Comparison of ENCODE assay signal across 1 cellular context in genomic region chr2:171139860-171140259, GRCh38.
A peak's percentile ranks its signal among the peaks of the same experiment; 100 is the strongest.
TF ChIP-seq lines count a peak whose summit lies in the region.

No MANE protein-coding gene starts in this region.

TF ChIP-seq in K562, 482 proteins besides CTCF, POLR2A, EP300 and RAD21 (continues in another document):
- TF ChIP-seq IFI16 (CRISPR knock-in tag; IDR thresholded peaks at IDR 0.05) (no peak), MYC (IDR thresholded peaks at IDR 0.05; ENCODE audit: low read depth, low read length) (no peak), MYC (CRISPR knock-in tag; IDR thresholded peaks at IDR 0.05; ENCODE audit: borderline replicate concordance, low read depth) (no peak), ZNF174 (CRISPR knock-in tag; IDR thresholded peaks at IDR 0.05) (no peak), ATF7 (IDR thresholded peaks at IDR 0.05) (peak; percentile 17; the same call in 1 of the 2 replicates), SAP30 (IDR thresholded peaks at IDR 0.05; ENCODE audit: borderline replicate concordance, insufficient read depth, low read depth, low read length, poor library complexity, severe bottlenecking) (no peak), NCOA4 (IDR thresholded peaks at IDR 0.05; ENCODE audit: partially characterized antibody) (no peak), GTF2A2 (tag; IDR thresholded peaks at IDR 0.05) (no peak), SMARCE1 (IDR thresholded peaks at IDR 0.05) (peak; percentile 32; the same call in 1 of the 2 replicates), SUPT5H (IDR thresholded peaks at IDR 0.05) (no peak), ZEB2 (IDR thresholded peaks at IDR 0.05) (peak; percentile 57; the same call in 1 of the 2 replicates), BDP1 (IDR thresholded peaks at IDR 0.05; ENCODE audit: insufficient read depth, insufficient read length) (no peak), TEAD1 (CRISPR knock-in tag; IDR thresholded peaks at IDR 0.05) (no peak), ZNF778 (CRISPR knock-in tag; IDR thresholded peaks at IDR 0.05) (no peak), RFX5 (IDR thresholded peaks at IDR 0.05; ENCODE audit: low read depth, low read length) (no peak), ZBTB7A (IDR thresholded peaks at IDR 0.05; ENCODE audit: borderline replicate concordance, control insufficient read depth, low read depth, low read length) (no peak), SP2 (IDR thresholded peaks at IDR 0.05; ENCODE audit: extremely low read depth, low read depth, low read length, poor library complexity, severe bottlenecking) (no peak), CAMTA2 (CRISPR knock-in tag; conservative IDR thresholded peaks at IDR 0.05) (no peak), GTF2E2 (tag; IDR thresholded peaks at IDR 0.05) (no peak), ZNF24 (IDR thresholded peaks at IDR 0.05) (no peak), TBP (optimal IDR thresholded peaks at IDR 0.05; ENCODE audit: low read depth, low read length) (no peak), ZNF384 (IDR thresholded peaks at IDR 0.05; ENCODE audit: low read depth, low read length) (no peak), ZNF224 (CRISPR knock-in tag; IDR thresholded peaks at IDR 0.05) (no peak), PKNOX1 (IDR thresholded peaks at IDR 0.05) (0 out of 2 replicates have a peak, but pooled peaks have one; percentile 5), JUND (IDR thresholded peaks at IDR 0.05; ENCODE audit: borderline replicate concordance, low read depth, low read length) (peak; percentile 34; the same call in 1 of the 2 replicates), JUND (tag; IDR thresholded peaks at IDR 0.05; ENCODE audit: borderline replicate concordance, low read depth, low read length) (peak; percentile 52; the same call in 1 of the 3 replicates), ARID2 (IDR thresholded peaks at IDR 0.05) (0 out of 2 replicates have a peak, but pooled peaks have one; percentile 21), HBP1 (CRISPR knock-in tag; IDR thresholded peaks at IDR 0.05) (no peak), TAF1 (IDR thresholded peaks at IDR 0.05; ENCODE audit: control insufficient read depth, extremely low read depth, insufficient read depth, low read length, severe bottlenecking) (peak; percentile 15), ZNF592 (IDR thresholded peaks at IDR 0.05) (0 out of 2 replicates have a peak, but pooled peaks have one; percentile 13), TEAD4 (IDR thresholded peaks at IDR 0.05; ENCODE audit: low read length) (0 out of 2 replicates have a peak, but pooled peaks have one; percentile 19), TEAD4 (CRISPR knock-in tag; IDR thresholded peaks at IDR 0.05; ENCODE audit: borderline replicate concordance) (no peak), HDAC1 (IDR thresholded peaks at IDR 0.05) (peak in 1 of 2 experiments; percentile 31; a peak in 1 of 4 replicates), MTF1 (CRISPR knock-in tag; IDR thresholded peaks at IDR 0.05; ENCODE audit: borderline replicate concordance) (no peak), SMAD4 (CRISPR knock-in tag; conservative IDR thresholded peaks at IDR 0.05) (no peak), RCOR1 (IDR thresholded peaks at IDR 0.05; ENCODE audit: borderline replicate concordance in 1 of 2, low read depth in 2 of 2, low read length in 2 of 2) (peak in 1 of 2 experiments; percentile 20; a peak in 1 of 4 replicates), ZNF586 (CRISPR knock-in tag; conservative IDR thresholded peaks at IDR 0.05) (no peak), L3MBTL2 (IDR thresholded peaks at IDR 0.05) (no peak), RBM25 (IDR thresholded peaks at IDR 0.05; ENCODE audit: low read depth, low read length, severe bottlenecking) (no peak), PCBP1 (IDR thresholded peaks at IDR 0.05; ENCODE audit: low read depth, low read length, poor library complexity, severe bottlenecking) (no peak), ZNF551 (CRISPR knock-in tag; IDR thresholded peaks at IDR 0.05) (no peak)
- TF ChIP-seq, protein P1, sequence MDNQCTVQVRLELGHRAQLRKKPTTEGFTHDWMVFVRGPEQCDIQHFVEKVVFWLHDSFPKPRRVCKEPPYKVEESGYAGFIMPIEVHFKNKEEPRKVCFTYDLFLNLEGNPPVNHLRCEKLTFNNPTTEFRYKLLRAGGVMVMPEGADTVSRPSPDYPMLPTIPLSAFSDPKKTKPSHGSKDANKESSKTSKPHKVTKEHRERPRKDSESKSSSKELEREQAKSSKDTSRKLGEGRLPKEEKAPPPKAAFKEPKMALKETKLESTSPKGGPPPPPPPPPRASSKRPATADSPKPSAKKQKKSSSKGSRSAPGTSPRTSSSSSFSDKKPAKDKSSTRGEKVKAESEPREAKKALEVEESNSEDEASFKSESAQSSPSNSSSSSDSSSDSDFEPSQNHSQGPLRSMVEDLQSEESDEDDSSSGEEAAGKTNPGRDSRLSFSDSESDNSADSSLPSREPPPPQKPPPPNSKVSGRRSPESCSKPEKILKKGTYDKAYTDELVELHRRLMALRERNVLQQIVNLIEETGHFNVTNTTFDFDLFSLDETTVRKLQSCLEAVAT (IDR thresholded peaks at IDR 0.05), result 0 out of 4 replicates have a peak, but pooled peaks of 1 of the 2 experiments have one; percentile 27
- TF ChIP-seq, protein P2, sequence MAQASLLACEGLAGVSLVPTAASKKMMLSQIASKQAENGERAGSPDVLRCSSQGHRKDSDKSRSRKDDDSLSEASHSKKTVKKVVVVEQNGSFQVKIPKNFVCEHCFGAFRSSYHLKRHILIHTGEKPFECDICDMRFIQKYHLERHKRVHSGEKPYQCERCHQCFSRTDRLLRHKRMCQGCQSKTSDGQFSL (CRISPR knock-in tag; IDR thresholded peaks at IDR 0.05), result no peak
- TF ChIP-seq, protein P2 (tag; IDR thresholded peaks at IDR 0.05), result no peak
- TF ChIP-seq, protein P3, sequence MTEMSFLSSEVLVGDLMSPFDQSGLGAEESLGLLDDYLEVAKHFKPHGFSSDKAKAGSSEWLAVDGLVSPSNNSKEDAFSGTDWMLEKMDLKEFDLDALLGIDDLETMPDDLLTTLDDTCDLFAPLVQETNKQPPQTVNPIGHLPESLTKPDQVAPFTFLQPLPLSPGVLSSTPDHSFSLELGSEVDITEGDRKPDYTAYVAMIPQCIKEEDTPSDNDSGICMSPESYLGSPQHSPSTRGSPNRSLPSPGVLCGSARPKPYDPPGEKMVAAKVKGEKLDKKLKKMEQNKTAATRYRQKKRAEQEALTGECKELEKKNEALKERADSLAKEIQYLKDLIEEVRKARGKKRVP (CRISPR knock-in tag; IDR thresholded peaks at IDR 0.05), result no peak
- TF ChIP-seq, protein P4, sequence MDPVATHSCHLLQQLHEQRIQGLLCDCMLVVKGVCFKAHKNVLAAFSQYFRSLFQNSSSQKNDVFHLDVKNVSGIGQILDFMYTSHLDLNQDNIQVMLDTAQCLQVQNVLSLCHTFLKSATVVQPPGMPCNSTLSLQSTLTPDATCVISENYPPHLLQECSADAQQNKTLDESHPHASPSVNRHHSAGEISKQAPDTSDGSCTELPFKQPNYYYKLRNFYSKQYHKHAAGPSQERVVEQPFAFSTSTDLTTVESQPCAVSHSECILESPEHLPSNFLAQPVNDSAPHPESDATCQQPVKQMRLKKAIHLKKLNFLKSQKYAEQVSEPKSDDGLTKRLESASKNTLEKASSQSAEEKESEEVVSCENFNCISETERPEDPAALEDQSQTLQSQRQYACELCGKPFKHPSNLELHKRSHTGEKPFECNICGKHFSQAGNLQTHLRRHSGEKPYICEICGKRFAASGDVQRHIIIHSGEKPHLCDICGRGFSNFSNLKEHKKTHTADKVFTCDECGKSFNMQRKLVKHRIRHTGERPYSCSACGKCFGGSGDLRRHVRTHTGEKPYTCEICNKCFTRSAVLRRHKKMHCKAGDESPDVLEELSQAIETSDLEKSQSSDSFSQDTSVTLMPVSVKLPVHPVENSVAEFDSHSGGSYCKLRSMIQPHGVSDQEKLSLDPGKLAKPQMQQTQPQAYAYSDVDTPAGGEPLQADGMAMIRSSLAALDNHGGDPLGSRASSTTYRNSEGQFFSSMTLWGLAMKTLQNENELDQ (CRISPR knock-in tag; IDR thresholded peaks at IDR 0.05; ENCODE audit: borderline replicate concordance), result no peak
- TF ChIP-seq, protein P5, sequence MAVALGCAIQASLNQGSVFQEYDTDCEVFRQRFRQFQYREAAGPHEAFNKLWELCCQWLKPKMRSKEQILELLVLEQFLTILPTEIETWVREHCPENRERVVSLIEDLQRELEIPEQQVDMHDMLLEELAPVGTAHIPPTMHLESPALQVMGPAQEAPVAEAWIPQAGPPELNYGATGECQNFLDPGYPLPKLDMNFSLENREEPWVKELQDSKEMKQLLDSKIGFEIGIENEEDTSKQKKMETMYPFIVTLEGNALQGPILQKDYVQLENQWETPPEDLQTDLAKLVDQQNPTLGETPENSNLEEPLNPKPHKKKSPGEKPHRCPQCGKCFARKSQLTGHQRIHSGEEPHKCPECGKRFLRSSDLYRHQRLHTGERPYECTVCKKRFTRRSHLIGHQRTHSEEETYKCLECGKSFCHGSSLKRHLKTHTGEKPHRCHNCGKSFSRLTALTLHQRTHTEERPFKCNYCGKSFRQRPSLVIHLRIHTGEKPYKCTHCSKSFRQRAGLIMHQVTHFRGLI (CRISPR knock-in tag; IDR thresholded peaks at IDR 0.05), result no peak
- TF ChIP-seq, protein P6, sequence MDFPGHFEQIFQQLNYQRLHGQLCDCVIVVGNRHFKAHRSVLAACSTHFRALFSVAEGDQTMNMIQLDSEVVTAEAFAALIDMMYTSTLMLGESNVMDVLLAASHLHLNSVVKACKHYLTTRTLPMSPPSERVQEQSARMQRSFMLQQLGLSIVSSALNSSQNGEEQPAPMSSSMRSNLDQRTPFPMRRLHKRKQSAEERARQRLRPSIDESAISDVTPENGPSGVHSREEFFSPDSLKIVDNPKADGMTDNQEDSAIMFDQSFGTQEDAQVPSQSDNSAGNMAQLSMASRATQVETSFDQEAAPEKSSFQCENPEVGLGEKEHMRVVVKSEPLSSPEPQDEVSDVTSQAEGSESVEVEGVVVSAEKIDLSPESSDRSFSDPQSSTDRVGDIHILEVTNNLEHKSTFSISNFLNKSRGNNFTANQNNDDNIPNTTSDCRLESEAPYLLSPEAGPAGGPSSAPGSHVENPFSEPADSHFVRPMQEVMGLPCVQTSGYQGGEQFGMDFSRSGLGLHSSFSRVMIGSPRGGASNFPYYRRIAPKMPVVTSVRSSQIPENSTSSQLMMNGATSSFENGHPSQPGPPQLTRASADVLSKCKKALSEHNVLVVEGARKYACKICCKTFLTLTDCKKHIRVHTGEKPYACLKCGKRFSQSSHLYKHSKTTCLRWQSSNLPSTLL (IDR thresholded peaks at IDR 0.05), result 0 out of 2 replicates have a peak, but pooled peaks have one; percentile 13
- TF ChIP-seq, protein P7, sequence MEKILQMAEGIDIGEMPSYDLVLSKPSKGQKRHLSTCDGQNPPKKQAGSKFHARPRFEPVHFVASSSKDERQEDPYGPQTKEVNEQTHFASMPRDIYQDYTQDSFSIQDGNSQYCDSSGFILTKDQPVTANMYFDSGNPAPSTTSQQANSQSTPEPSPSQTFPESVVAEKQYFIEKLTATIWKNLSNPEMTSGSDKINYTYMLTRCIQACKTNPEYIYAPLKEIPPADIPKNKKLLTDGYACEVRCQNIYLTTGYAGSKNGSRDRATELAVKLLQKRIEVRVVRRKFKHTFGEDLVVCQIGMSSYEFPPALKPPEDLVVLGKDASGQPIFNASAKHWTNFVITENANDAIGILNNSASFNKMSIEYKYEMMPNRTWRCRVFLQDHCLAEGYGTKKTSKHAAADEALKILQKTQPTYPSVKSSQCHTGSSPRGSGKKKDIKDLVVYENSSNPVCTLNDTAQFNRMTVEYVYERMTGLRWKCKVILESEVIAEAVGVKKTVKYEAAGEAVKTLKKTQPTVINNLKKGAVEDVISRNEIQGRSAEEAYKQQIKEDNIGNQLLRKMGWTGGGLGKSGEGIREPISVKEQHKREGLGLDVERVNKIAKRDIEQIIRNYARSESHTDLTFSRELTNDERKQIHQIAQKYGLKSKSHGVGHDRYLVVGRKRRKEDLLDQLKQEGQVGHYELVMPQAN (IDR thresholded peaks at IDR 0.05; ENCODE audit: borderline replicate concordance), result no peak
